In the genomic region with DNA sequence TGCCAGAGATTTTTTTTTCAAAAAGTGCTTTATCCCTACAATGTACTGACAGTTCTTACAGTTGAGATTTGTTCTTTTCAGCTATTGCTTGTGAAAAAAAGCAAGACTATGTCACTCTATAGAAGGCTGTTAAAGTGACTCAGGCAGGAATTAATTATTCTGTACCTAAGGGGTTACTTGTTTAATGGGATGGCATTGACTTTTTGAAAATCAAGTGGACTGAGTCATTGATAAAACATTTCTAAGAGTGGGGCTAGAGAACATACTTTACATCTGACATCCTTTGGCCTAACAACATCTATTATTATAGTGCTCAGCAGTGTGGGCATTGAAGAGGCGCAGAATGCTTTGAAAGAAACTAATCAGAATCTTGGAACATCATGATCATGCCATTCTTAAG, we compare ENCODE assay signal across 14 cellular contexts. TPM values are rescaled to one million over a fixed set of nuclear protein-coding genes. Genes with fewer than 3 reads are reported as not detected.
DNase-seq lines count a peak whose midpoint lies in the region; ATAC-seq and TF ChIP-seq lines count a peak whose summit lies in the region.
"Had no signal": no experiment of that assay in that cellular context is flagged by ENCODE, and none has a peak within 500 bp of the region (broad histone marks: within the 10 kb centered on the region; RNA-seq: fewer than 3 reads in every experiment).

No MANE protein-coding gene starts in this region.

- H3K27me3 ChIP-seq in right atrium auricular region (no peaks in the 10 kb centered on the region), adrenal gland (no peaks in the 10 kb centered on the region), foreskin keratinocyte (no peaks in the 10 kb centered on the region), upper lobe of right lung (no peaks in the 10 kb centered on the region), tibial nerve (no peaks in the 10 kb centered on the region), Peyer's patch (no peaks in the 10 kb centered on the region)
- H3K27me3 ChIP-seq: tibial artery had no signal

- TF ChIP-seq CTCF in right atrium auricular region (IDR thresholded peaks at IDR 0.05), result no peak
- TF ChIP-seq CTCF in adrenal gland (IDR thresholded peaks at IDR 0.05), result no peak
- no peak for TF ChIP-seq CTCF in foreskin keratinocyte (conservative IDR thresholded peaks at IDR 0.05)
- no peak for TF ChIP-seq CTCF in upper lobe of right lung (IDR thresholded peaks at IDR 0.05)
- TF ChIP-seq CTCF in tibial nerve (IDR thresholded peaks at IDR 0.05), result no peak
- no peak for TF ChIP-seq CTCF in Peyer's patch (IDR thresholded peaks at IDR 0.05)

- H3K4me1 ChIP-seq in right atrium auricular region, result peaks cover 0 to 12% of the 10 kb centered on the region in 2 donors
- H3K4me1 ChIP-seq in adrenal gland (replicated peaks in 1 of 2), result peaks cover 13 to 42% of the 10 kb centered on the region in 2 donors
- peaks cover 6% of the 10 kb centered on the region for H3K4me1 ChIP-seq in foreskin keratinocyte
- no peaks in the 10 kb centered on the region for H3K4me1 ChIP-seq in upper lobe of right lung
- no peaks in the 10 kb centered on the region for H3K4me1 ChIP-seq in tibial nerve
- no peaks in the 10 kb centered on the region for H3K4me1 ChIP-seq in Peyer's patch
- H3K4me1 ChIP-seq: tibial artery had no signal

- no peak overlapping the region for H3K27ac ChIP-seq in right atrium auricular region
- peak overlapping the region in 3 of 5 donors; percentile 32 to 46 (median 40) for H3K27ac ChIP-seq in adrenal gland
- no peak overlapping the region for H3K27ac ChIP-seq in foreskin keratinocyte
- H3K27ac ChIP-seq in upper lobe of right lung, result no peak overlapping the region
- no peak overlapping the region for H3K27ac ChIP-seq in tibial nerve
- no peak overlapping the region for H3K27ac ChIP-seq in Peyer's patch
- H3K27ac ChIP-seq: tibial artery had no signal

- WGBS in adrenal gland, 4 donors, result 77 to 100% (median 87%) methylated on average over 1 of the region's 1 CpG
- 63% methylated on average over 1 of the region's 1 CpG for WGBS in tibial nerve, 2 donors

- H3K36me3 ChIP-seq in right atrium auricular region (peaks cover 51% of the 10 kb centered on the region), adrenal gland (replicated peaks in 1 of 2) (peaks cover 0 to 22% of the 10 kb centered on the region in 2 donors), upper lobe of right lung (peaks cover 66% of the 10 kb centered on the region), tibial nerve (peaks cover 0 to 90% (median 0%) of the 10 kb centered on the region in 3 donors), Peyer's patch (peaks cover 0 to 45% (median 0%) of the 10 kb centered on the region in 3 donors)

- DNase-seq in Right ventricle myocardium inferior (ENCODE audit: missing footprints) (no peak), right atrium auricular region (ENCODE audit: low spot score) (no peak), adrenal gland (no peak), foreskin keratinocyte (peak; percentile 24 to 66), upper lobe of right lung (no peak), Right ventricle myocardium superior (no peak), tibial nerve (ENCODE audit: low spot score in 2 of 2) (no peak), Peyer's patch (no peak)
- DNase-seq: activated CD4-positive, alpha-beta T cell treated with anti-CD3 and anti-CD28 coated beads, Interleukin-2, amount 10 ng/mL, durations not matched to agents 7 days and 5 days; activated naive CD4-positive, alpha-beta T cell treated with Interleukin-2 at 50 U/mL for 16 hours; mucosa of descending colon; NCI-H146; tibial artery had no signal

- TF ChIP-seq POLR2A in adrenal gland (IDR thresholded peaks at IDR 0.05), result no peak
- TF ChIP-seq POLR2A in tibial nerve (IDR thresholded peaks at IDR 0.05), result no peak
- TF ChIP-seq POLR2A in Peyer's patch (IDR thresholded peaks at IDR 0.05), result no peak

- H3K9me3 ChIP-seq in right atrium auricular region, result no peaks in the 10 kb centered on the region
- no peaks in the 10 kb centered on the region for H3K9me3 ChIP-seq in adrenal gland (replicated peaks in 1 of 3)
- no peaks in the 10 kb centered on the region for H3K9me3 ChIP-seq in upper lobe of right lung
- no peaks in the 10 kb centered on the region for H3K9me3 ChIP-seq in tibial nerve
- no peaks in the 10 kb centered on the region for H3K9me3 ChIP-seq in Peyer's patch
- H3K9me3 ChIP-seq: mucosa of descending colon, tibial artery had no signal

- intact Hi-C loops in Right ventricle myocardium inferior (cut with DNase I), result no loop called here
- intact Hi-C loops in adrenal gland (cut with DNase I), result no loop called here
- intact Hi-C loops in upper lobe of right lung (cut with DNase I), result no loop called here
- intact Hi-C loops in Right ventricle myocardium superior (cut with DNase I), result no loop called here

- no peak for TF ChIP-seq EP300 in tibial nerve (IDR thresholded peaks at IDR 0.05)

- ATAC-seq in Right ventricle myocardium inferior (peak; percentile 16), foreskin keratinocyte (peak; percentile 42), upper lobe of right lung (peak; percentile 23), Right ventricle myocardium superior (ENCODE audit: poor library complexity) (no peak)
- ATAC-seq: mucosa of descending colon, sciatic nerve had no signal

- H3K4me3 ChIP-seq in right atrium auricular region (no peak overlapping the region), adrenal gland (no peak overlapping the region), upper lobe of right lung (no peak overlapping the region), tibial nerve (no peak overlapping the region), Peyer's patch (no peak overlapping the region)
- H3K4me3 ChIP-seq: mucosa of descending colon, tibial artery had no signal

RNA-seq across cellular contexts. Expression of a gene that starts 34.3 kb away (rescaled TPM):
- total RNA-seq in Right ventricle myocardium inferior (9.7 TPM), right atrium auricular region (10 to 100 TPM; 15.3 to 19.7 TPM), adrenal gland (10 to 100 TPM; 23.7 to 64.6 (median 35.2) TPM), foreskin keratinocyte (35.8 and 40.5 TPM in 2 replicates), upper lobe of right lung (32.0 TPM), Right ventricle myocardium superior (9.8 TPM), tibial nerve (10 to 100 TPM; 30.6 to 38.4 (median 36.0) TPM), Peyer's patch (10 to 100 TPM; 44.1 to 90.8 (median 54.9) TPM)
- polyA plus RNA-seq in adrenal gland (10 to 100 TPM; 16.4 to 37.4 (median 21.6) TPM), foreskin keratinocyte (21.9 and 27.2 TPM in 2 replicates)

RNA-seq across cellular contexts. Expression of a gene that starts 45.1 kb away (rescaled TPM):
- total RNA-seq in Right ventricle myocardium inferior (2.3 TPM), right atrium auricular region (1 to 10 TPM; 1.9 to 2.8 TPM), adrenal gland (10 to 100 TPM in 3 of 8 donors, 1 to 10 TPM in 5; 5.5 to 15.8 (median 9.2) TPM), foreskin keratinocyte (6.5 and 7.5 TPM in 2 replicates), upper lobe of right lung (11.8 TPM), Right ventricle myocardium superior (2.0 TPM), tibial nerve (10 to 100 TPM in 1 of 4 donors, 1 to 10 TPM in 3; 5.9 to 22.7 (median 9.2) TPM), Peyer's patch (10 to 100 TPM in 1 of 4 donors, 1 to 10 TPM in 3; 6.0 to 15.7 (median 9.4) TPM)
- polyA plus RNA-seq in adrenal gland (1 to 10 TPM; 3.3 to 8.1 (median 8.1) TPM), foreskin keratinocyte (2.5 and 2.6 TPM in 2 replicates)

RNA-seq across cellular contexts. Expression of a gene that starts 46.4 kb away (rescaled TPM):
- total RNA-seq in Right ventricle myocardium inferior, result 10.5 TPM
- 10 to 100 TPM; 15.3 to 20.5 TPM for total RNA-seq in right atrium auricular region
- 100 to 1,000 TPM in 6 of 8 donors, 10 to 100 TPM in 2; 95.9 to 142 (median 119) TPM for total RNA-seq in adrenal gland
- polyA plus RNA-seq in adrenal gland, result 100 to 1,000 TPM in 1 of 3 donors, 10 to 100 TPM in 2; 13.8 to 217 (median 14.8) TPM
- total RNA-seq in foreskin keratinocyte, result 84.9 and 87.5 TPM in 2 replicates
- 41.8 and 48.1 TPM in 2 replicates for polyA plus RNA-seq in foreskin keratinocyte
- total RNA-seq in upper lobe of right lung, result 56.8 TPM
- 8.7 TPM for total RNA-seq in Right ventricle myocardium superior
- 10 to 100 TPM; 44.1 to 60.3 (median 49.8) TPM for total RNA-seq in tibial nerve
- total RNA-seq in Peyer's patch, result 10 to 100 TPM; 22.3 to 36.5 (median 26.8) TPM

RNA-seq across cellular contexts. Expression of a gene that starts 59.2 kb away (rescaled TPM):
- total RNA-seq in Right ventricle myocardium inferior, result 35.6 TPM
- 10 to 100 TPM; 22.2 to 28.8 TPM for total RNA-seq in right atrium auricular region
- 100 to 1,000 TPM in 1 of 8 donors, 10 to 100 TPM in 7; 31.7 to 101 (median 42.5) TPM for total RNA-seq in adrenal gland
- 10 to 100 TPM in 2 of 3 donors, 1 to 10 TPM in 1; 5.7 to 26.8 (median 13.3) TPM for polyA plus RNA-seq in adrenal gland
- 23.0 and 23.1 TPM in 2 replicates for total RNA-seq in foreskin keratinocyte
- polyA plus RNA-seq in foreskin keratinocyte, result 3.8 and 4.4 TPM in 2 replicates
- total RNA-seq in upper lobe of right lung, result 28.2 TPM
- 37.5 TPM for total RNA-seq in Right ventricle myocardium superior
- 10 to 100 TPM; 31.2 to 49.4 (median 37.6) TPM for total RNA-seq in tibial nerve
- 10 to 100 TPM; 30.5 to 42.4 (median 41.5) TPM for total RNA-seq in Peyer's patch

Comparison
In these comparisons a context has a peak if more than half of its experiments do, and no peak if none do; other contexts are left out.
1. DNase-seq: peak in foreskin keratinocyte (2 of 2); none in Right ventricle myocardium inferior (single experiment), right atrium auricular region (single experiment), adrenal gland (0 of 7), upper lobe of right lung (single experiment), Right ventricle myocardium superior (single experiment), tibial nerve (0 of 2) and Peyer's patch (0 of 3).
2. H3K27ac ChIP-seq: peak in adrenal gland (3 of 5); none in right atrium auricular region (0 of 2), foreskin keratinocyte (single experiment), upper lobe of right lung (single experiment), tibial nerve (0 of 4) and Peyer's patch (0 of 4).